Comparison of ENCODE assay signal across 1 cellular context in genomic region chr22:19852177-19852781, GRCh38.
TF ChIP-seq lines count a peak whose summit lies in the region.

No MANE protein-coding gene starts in this region.

TF ChIP-seq in GM12878, 131 proteins besides CTCF, POLR2A, EP300 and RAD21:
- TF ChIP-seq NFYA (IDR thresholded peaks at IDR 0.05; ENCODE audit: borderline replicate concordance, low read depth, low read length) (no peak), GABPA (IDR thresholded peaks at IDR 0.05; ENCODE audit: low read depth) (no peak), NKRF (conservative IDR thresholded peaks at IDR 0.05) (no peak), PBX3 (IDR thresholded peaks at IDR 0.05; ENCODE audit: insufficient replicate concordance, low read depth, low read length) (no peak), HCFC1 (IDR thresholded peaks at IDR 0.05; ENCODE audit: low read length) (no peak), TAF1 (IDR thresholded peaks at IDR 0.05; ENCODE audit: borderline replicate concordance, low read depth, low read length) (no peak), MTA3 (IDR thresholded peaks at IDR 0.05; ENCODE audit: borderline replicate concordance, low read length) (no peak), HDGF (IDR thresholded peaks at IDR 0.05) (no peak), SREBF1 (IDR thresholded peaks at IDR 0.05; ENCODE audit: low read length) (no peak), ZNF592 (IDR thresholded peaks at IDR 0.05) (no peak), USF2 (IDR thresholded peaks at IDR 0.05; ENCODE audit: borderline replicate concordance, low read depth, low read length) (no peak), YBX1 (IDR thresholded peaks at IDR 0.05) (no peak), ZBED1 (IDR thresholded peaks at IDR 0.05; ENCODE audit: borderline replicate concordance) (no peak), CBFB (IDR thresholded peaks at IDR 0.05; ENCODE audit: low read depth) (no peak), ZNF207 (IDR thresholded peaks at IDR 0.05; ENCODE audit: borderline replicate concordance) (no peak), ZZZ3 (IDR thresholded peaks at IDR 0.05; ENCODE audit: control insufficient read depth, insufficient read length, low read depth) (no peak), MYB (IDR thresholded peaks at IDR 0.05; ENCODE audit: borderline replicate concordance, low read depth, low read length) (no peak)
- TF ChIP-seq, protein P1, sequence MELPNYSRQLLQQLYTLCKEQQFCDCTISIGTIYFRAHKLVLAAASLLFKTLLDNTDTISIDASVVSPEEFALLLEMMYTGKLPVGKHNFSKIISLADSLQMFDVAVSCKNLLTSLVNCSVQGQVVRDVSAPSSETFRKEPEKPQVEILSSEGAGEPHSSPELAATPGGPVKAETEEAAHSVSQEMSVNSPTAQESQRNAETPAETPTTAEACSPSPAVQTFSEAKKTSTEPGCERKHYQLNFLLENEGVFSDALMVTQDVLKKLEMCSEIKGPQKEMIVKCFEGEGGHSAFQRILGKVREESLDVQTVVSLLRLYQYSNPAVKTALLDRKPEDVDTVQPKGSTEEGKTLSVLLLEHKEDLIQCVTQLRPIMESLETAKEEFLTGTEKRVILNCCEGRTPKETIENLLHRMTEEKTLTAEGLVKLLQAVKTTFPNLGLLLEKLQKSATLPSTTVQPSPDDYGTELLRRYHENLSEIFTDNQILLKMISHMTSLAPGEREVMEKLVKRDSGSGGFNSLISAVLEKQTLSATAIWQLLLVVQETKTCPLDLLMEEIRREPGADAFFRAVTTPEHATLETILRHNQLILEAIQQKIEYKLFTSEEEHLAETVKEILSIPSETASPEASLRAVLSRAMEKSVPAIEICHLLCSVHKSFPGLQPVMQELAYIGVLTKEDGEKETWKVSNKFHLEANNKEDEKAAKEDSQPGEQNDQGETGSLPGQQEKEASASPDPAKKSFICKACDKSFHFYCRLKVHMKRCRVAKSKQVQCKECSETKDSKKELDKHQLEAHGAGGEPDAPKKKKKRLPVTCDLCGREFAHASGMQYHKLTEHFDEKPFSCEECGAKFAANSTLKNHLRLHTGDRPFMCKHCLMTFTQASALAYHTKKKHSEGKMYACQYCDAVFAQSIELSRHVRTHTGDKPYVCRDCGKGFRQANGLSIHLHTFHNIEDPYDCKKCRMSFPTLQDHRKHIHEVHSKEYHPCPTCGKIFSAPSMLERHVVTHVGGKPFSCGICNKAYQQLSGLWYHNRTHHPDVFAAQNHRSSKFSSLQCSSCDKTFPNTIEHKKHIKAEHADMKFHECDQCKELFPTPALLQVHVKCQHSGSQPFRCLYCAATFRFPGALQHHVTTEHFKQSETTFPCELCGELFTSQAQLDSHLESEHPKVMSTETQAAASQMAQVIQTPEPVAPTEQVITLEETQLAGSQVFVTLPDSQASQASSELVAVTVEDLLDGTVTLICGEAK (IDR thresholded peaks at IDR 0.05; ENCODE audit: borderline replicate concordance) = no peak
TF ChIP-seq in GM12878: peak in this region for 0.
